Comparison of ENCODE assay signal across 8 cellular contexts in the genomic region with DNA sequence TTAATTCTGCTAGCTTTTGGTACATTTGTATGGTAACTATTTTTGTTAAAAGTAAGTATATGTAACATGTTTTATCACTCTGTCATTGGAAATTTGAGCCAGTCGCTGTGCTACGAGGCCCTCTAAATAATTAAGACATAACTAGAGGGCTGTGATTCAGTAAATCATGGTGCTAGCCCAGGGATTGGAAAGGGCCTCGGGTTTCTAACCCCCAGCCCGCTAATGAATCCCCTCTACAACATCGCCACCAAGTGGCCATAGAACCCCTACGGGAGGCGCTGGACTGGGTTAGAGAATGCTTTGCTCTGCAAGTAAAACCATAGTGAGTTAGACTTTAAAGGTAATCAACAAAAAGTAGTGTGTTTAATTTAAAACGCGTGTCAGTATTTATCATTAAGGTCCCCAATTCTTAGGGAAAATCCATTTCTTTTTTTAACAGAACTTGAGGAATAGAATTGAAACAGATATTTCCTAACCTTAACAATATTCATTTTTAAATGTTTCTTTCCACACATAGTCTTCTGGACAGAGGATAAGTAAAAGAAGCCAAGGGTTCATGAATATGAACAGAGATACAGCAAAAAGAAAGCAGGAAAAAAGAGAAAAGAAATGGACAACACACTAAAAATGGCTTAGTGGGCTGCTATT.
DNase-seq lines count a peak whose midpoint lies in the region; ATAC-seq, FAIRE-seq and TF ChIP-seq lines count a peak whose summit lies in the region.

No MANE protein-coding gene starts in this region.

- no peak overlapping the region for H3K4ac ChIP-seq in mesenchymal stem cell (ENCODE audit: low read depth in 1 of 2, low read length in 2 of 2)

- no peak overlapping the region for H3K4me3 ChIP-seq in body of pancreas
- H3K4me3 ChIP-seq in mesenchymal stem cell (ENCODE audit: insufficient read depth in 1 of 2, low read depth in 1 of 2, low read length in 2 of 2), result no peak overlapping the region
- H3K4me3 ChIP-seq in lower leg skin (ENCODE audit: low read depth, poor library complexity, severe bottlenecking), result no peak overlapping the region

- no peak for FAIRE-seq in D721Med (lab: Jason Lieb, UNC)

- no peak overlapping the region for H2BK15ac ChIP-seq in mesenchymal stem cell (ENCODE audit: low read depth, poor library complexity, severe bottlenecking)

- H3K14ac ChIP-seq in mesenchymal stem cell (ENCODE audit: low read length in 2 of 2), result no peak overlapping the region

- H2BK120ac ChIP-seq in mesenchymal stem cell (ENCODE audit: low read depth, low read length), result no peak overlapping the region

- no peak overlapping the region for H4K8ac ChIP-seq in mesenchymal stem cell (ENCODE audit: low read length)

- intact Hi-C loops in body of pancreas (cut with DNase I) (no loop called here), lower leg skin (cut with DNase I; ENCODE audit: low total_unique reads) (no loop called here)

- H3K4me1 ChIP-seq in body of pancreas (no peaks in the 10 kb centered on the region), mesenchymal stem cell (ENCODE audit: control insufficient read depth, insufficient read depth, low read depth, low read length) (no peaks in the 10 kb centered on the region)

- no peaks in the 10 kb centered on the region for H3K79me1 ChIP-seq in mesenchymal stem cell (replicated peaks; ENCODE audit: low read length, poor library complexity, severe bottlenecking)

- H3K27me3 ChIP-seq in body of pancreas (no peaks in the 10 kb centered on the region), mesenchymal stem cell (ENCODE audit: control insufficient read depth in 1 of 2, insufficient read depth in 1 of 2, low read length in 2 of 2) (no peaks in the 10 kb centered on the region)

- H3K36me3 ChIP-seq in body of pancreas (replicated peaks in 1 of 2; ENCODE audit: insufficient read depth in 1 of 2, low read depth in 2 of 2) (no peaks in the 10 kb centered on the region), mesenchymal stem cell (ENCODE audit: control insufficient read depth in 1 of 2, insufficient read depth in 2 of 2, low read depth in 1 of 2, low read length in 2 of 2) (no peaks in the 10 kb centered on the region)

- H3K4me2 ChIP-seq in mesenchymal stem cell (ENCODE audit: low read length, poor library complexity, severe bottlenecking), result no peak overlapping the region

- TF ChIP-seq POLR2A in body of pancreas (IDR thresholded peaks at IDR 0.05) (no peak), lower leg skin (IDR thresholded peaks at IDR 0.05) (no peak)

- DNase-seq in D721Med (ENCODE audit: insufficient read length, low spot score), result peak; percentile 15
- peak; percentile 0 for DNase-seq in M059J (ENCODE audit: low read depth)
- DNase-seq in body of pancreas, result peak; percentile 13 to 29 (median 22)
- peak; percentile 60 for DNase-seq in mesenchymal stem cell
- DNase-seq in GM19238 (ENCODE audit: insufficient read length, low spot score), result no peak
- DNase-seq in NCI-H774 (lab: John Stamatoyannopoulos, UW), result no peak
- DNase-seq in lower leg skin (ENCODE audit: low spot score in 2 of 2), result no peak

- H2BK12ac ChIP-seq in mesenchymal stem cell (ENCODE audit: low read length in 2 of 2), result no peak overlapping the region

- no peak overlapping the region for H2AK5ac ChIP-seq in mesenchymal stem cell (ENCODE audit: low read length, severe bottlenecking)

- H3K27ac ChIP-seq in body of pancreas (no peak overlapping the region), mesenchymal stem cell (ENCODE audit: low read length, poor library complexity, severe bottlenecking) (no peak overlapping the region)

- H3K9me3 ChIP-seq in body of pancreas (no peaks in the 10 kb centered on the region), mesenchymal stem cell (ENCODE audit: control insufficient read depth, low read length) (no peaks in the 10 kb centered on the region)

- H3K23ac ChIP-seq in mesenchymal stem cell (ENCODE audit: low read length in 2 of 2), result no peak overlapping the region

- TF ChIP-seq CTCF in D721Med (IDR thresholded peaks at IDR 0.05; ENCODE audit: insufficient read depth, missing control alignments) (peak; percentile 87), body of pancreas (IDR thresholded peaks at IDR 0.05) (peak; percentile 20 to 36 (median 27)), lower leg skin (IDR thresholded peaks at IDR 0.05) (no peak)

- no peak for ATAC-seq in body of pancreas
- ATAC-seq in GM19351 (IDR thresholded peaks at IDR 0.05; ENCODE audit: unreplicated experiment), result no peak

- no peak overlapping the region for H2BK5ac ChIP-seq in mesenchymal stem cell (ENCODE audit: low read depth, low read length, poor library complexity, severe bottlenecking)

- H3K18ac ChIP-seq in mesenchymal stem cell (ENCODE audit: low read depth in 1 of 2, low read length in 2 of 2), result no peak overlapping the region

- no peak overlapping the region for H4K91ac ChIP-seq in mesenchymal stem cell (ENCODE audit: low read length)

- H2AFZ ChIP-seq in mesenchymal stem cell (ENCODE audit: low read depth, low read length), result no peak overlapping the region

- WGBS in body of pancreas, 2 donors, result 8 to 9% methylated on average over 9 of the region's 9 CpGs
- 11% methylated on average over 3 of the region's 9 CpGs for WGBS in mesenchymal stem cell
- 21 to 22% methylated on average over 9 of the region's 9 CpGs for WGBS in lower leg skin, 2 donors

- H3K9ac ChIP-seq in mesenchymal stem cell (ENCODE audit: low read length), result no peak overlapping the region

Comparison
In these comparisons a context has a peak if more than half of its experiments do, and no peak if none do; other contexts are left out.
1. DNase-seq: peak in D721Med (single experiment), M059J (single experiment), body of pancreas (4 of 4) and mesenchymal stem cell (single experiment); none in GM19238 (single experiment), NCI-H774 (single experiment) and lower leg skin (0 of 2).
2. CTCF ChIP-seq: peak in D721Med (single experiment) and body of pancreas (7 of 7); none in lower leg skin (0 of 3).